ENCODE assay signal across 10 cellular contexts in genomic region chr12:124686001-124686884, GRCh38.
A peak's percentile ranks its signal among the peaks of the same experiment; 100 is the strongest.
DNase-seq lines count a peak whose midpoint lies in the region; ATAC-seq and TF ChIP-seq lines count a peak whose summit lies in the region.
"Had no signal": no experiment of that assay in that cellular context is flagged by ENCODE, and none has a peak within 500 bp of the region (broad histone marks: within the 10 kb centered on the region; RNA-seq: fewer than 3 reads in every experiment).

No MANE protein-coding gene starts in this region.

- intact Hi-C loops in left cardiac atrium (cut with DNase I) (loop anchor here in 1 of 2 donors (10.0 kb wide), 1 partner anchor 59 kb away; no protein-coding TSS in a partner anchor), MCF 10A (cut with micrococcal nuclease) (loop anchor here (10.0 kb wide), 1 partner anchor 301 kb away; no protein-coding TSS in a partner anchor), left lung (cut with DNase I) (no loop called here), vagina (cut with DNase I) (no loop called here)

- no peaks in the 10 kb centered on the region for H3K27me3 Mint-ChIP-seq in MCF 10A (ENCODE audit: insufficient read depth, unreplicated experiment)

- H3K9me3 Mint-ChIP-seq in MCF 10A (ENCODE audit: unreplicated experiment): no peaks in the 10 kb centered on the region

- H3K9me3 ChIP-seq in right atrium auricular region: peaks cover 0 to 4% of the 10 kb centered on the region in 2 donors
- no peaks in the 10 kb centered on the region for H3K9me3 ChIP-seq in left lung
- no peaks in the 10 kb centered on the region for H3K9me3 ChIP-seq in vagina

- POLR2A ChIA-PET in MCF 10A (lab: Yijun Ruan, JAX): interaction anchor here (0.7 to 2.8 kb wide), 10 partner anchors 8 to 228 kb away, joined by 3 to 33 read pairs (median 4); partner anchors contain the start of gene UBC

- no peak for DNase-seq in right atrium auricular region (ENCODE audit: low spot score)
- no peak for DNase-seq in left cardiac atrium
- peak; percentile 43 for DNase-seq in MCF 10A (ENCODE audit: unreplicated experiment)
- DNase-seq in left lung: no peak
- no peak for DNase-seq in vagina (ENCODE audit: extremely low spot score in 2 of 2)
- DNase-seq in DMS53 (lab: John Stamatoyannopoulos, UW): no peak
- no peak for DNase-seq in NCI-H748 treated with DMSO at 0.1 percent for 48 hours (lab: John Stamatoyannopoulos, UW)
- no peak for DNase-seq in SKM-1 treated with dmso at 0.1 percent for 144 hours (lab: John Stamatoyannopoulos, UW; ENCODE audit: unreplicated experiment)
- DNase-seq: activated CD8-positive, alpha-beta T cell treated with anti-CD3 and anti-CD28 coated beads, Interleukin-2, amount 10 ng/mL, durations not matched to agents 7 days and 5 days; spleen had no signal

- H3K4me3 Mint-ChIP-seq in MCF 10A (ENCODE audit: unreplicated experiment): peak overlapping the region; percentile 59
- H3K4me3 Mint-ChIP-seq: activated CD8-positive, alpha-beta T cell treated with anti-CD3 and anti-CD28 coated beads, Interleukin-2, amount 10 ng/mL, durations not matched to agents 7 days and 5 days had no signal

- CTCF ChIA-PET in MCF 10A (lab: Yijun Ruan, JAX): interaction anchor here (0.6 to 1.6 kb wide), 7 partner anchors 11 to 324 kb away, joined by 3 to 4 read pairs (median 3); no protein-coding TSS in a partner anchor

- no peak for ATAC-seq in left cardiac atrium
- ATAC-seq in left lung: no peak
- ATAC-seq: activated CD8-positive, alpha-beta T cell treated with anti-CD3 and anti-CD28 coated beads, Interleukin-2, amount 10 ng/mL, durations not matched to agents 7 days and 5 days had no signal

- H3K27ac ChIP-seq in right atrium auricular region: peak overlapping the region; percentile 62 to 73
- H3K27ac ChIP-seq in left lung: peak overlapping the region; percentile 67 to 77
- peak overlapping the region; percentile 69 for H3K27ac ChIP-seq in vagina

- no peaks in the 10 kb centered on the region for H3K36me3 Mint-ChIP-seq in MCF 10A (ENCODE audit: insufficient read depth, unreplicated experiment)

- H3K36me3 ChIP-seq in right atrium auricular region: no peaks in the 10 kb centered on the region
- no peaks in the 10 kb centered on the region for H3K36me3 ChIP-seq in left lung
- H3K36me3 ChIP-seq in vagina: no peaks in the 10 kb centered on the region
- H3K36me3 ChIP-seq: spleen had no signal

- no peak for TF ChIP-seq POLR2A in vagina (IDR thresholded peaks at IDR 0.05)

- BruUV-seq in MCF 10A (replicated peaks; lab: Mats Ljungman, UMichigan): no TSS peak

- H3K27me3 ChIP-seq in right atrium auricular region (no peaks in the 10 kb centered on the region), left lung (no peaks in the 10 kb centered on the region), vagina (no peaks in the 10 kb centered on the region)
- H3K27me3 ChIP-seq: spleen had no signal

- H3K4me1 ChIP-seq in right atrium auricular region (peaks cover 0 to 64% of the 10 kb centered on the region in 2 donors), left lung (peaks cover 50 to 79% of the 10 kb centered on the region in 2 donors), vagina (peaks cover 68% of the 10 kb centered on the region)

- TF ChIP-seq CTCF in right atrium auricular region (IDR thresholded peaks at IDR 0.05) (no peak), MCF 10A (IDR thresholded peaks at IDR 0.05; ENCODE audit: unreplicated experiment) (no peak), left lung (IDR thresholded peaks at IDR 0.05) (no peak), vagina (IDR thresholded peaks at IDR 0.05) (no peak)

- H3K27ac Mint-ChIP-seq in MCF 10A (ENCODE audit: low read depth, unreplicated experiment): peak overlapping the region; percentile 63

- peaks cover 47% of the 10 kb centered on the region for H3K4me1 Mint-ChIP-seq in MCF 10A (ENCODE audit: insufficient read depth, unreplicated experiment)

- H3K4me3 ChIP-seq in right atrium auricular region (no peak overlapping the region), left lung (no peak overlapping the region), vagina (no peak overlapping the region)
- H3K4me3 ChIP-seq: spleen had no signal
